Comparison of ENCODE assay signal across 11 cellular contexts in the genomic region with DNA sequence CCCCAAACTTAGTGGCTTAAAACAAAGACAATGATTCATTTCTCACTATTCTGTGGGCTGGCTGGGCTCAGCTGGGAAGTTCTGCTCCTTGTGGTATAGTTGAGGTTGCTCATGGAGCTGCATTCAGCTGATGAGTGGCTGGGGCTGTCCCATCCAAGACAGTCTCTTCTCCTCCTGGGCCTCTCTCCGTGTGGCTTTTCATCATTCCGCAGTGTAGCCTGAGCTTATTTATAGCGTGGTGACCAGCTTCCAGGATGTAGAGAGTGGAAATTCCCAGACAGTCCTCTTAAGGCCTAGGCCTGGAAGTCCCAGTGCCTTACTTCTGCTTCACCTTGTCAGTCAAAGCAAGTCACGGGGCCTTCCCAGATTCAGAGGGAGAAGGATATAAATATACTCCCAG.
A peak's percentile ranks its signal among the peaks of the same experiment; 100 is the strongest.
DNase-seq lines count a peak whose midpoint lies in the region; ATAC-seq and TF ChIP-seq lines count a peak whose summit lies in the region.
"Had no signal": no experiment of that assay in that cellular context is flagged by ENCODE, and none has a peak within 500 bp of the region (broad histone marks: within the 10 kb centered on the region; RNA-seq: fewer than 3 reads in every experiment).

No MANE protein-coding gene starts in this region.

- DNase-seq in heart left ventricle (peak in 4 of 5 donors; percentile 40 to 86 (median 59)), SHP77 (lab: John Stamatoyannopoulos, UW) (no peak)
- DNase-seq: amygdala, pancreas had no signal

- intact Hi-C loops in heart left ventricle (cut with DNase I), result loop anchor here in 1 of 10 donors (2.0 kb wide), 1 partner anchor 27 kb away; no protein-coding TSS in a partner anchor

- H3K4me1 ChIP-seq in ACC112 (ENCODE audit: control insufficient read depth, insufficient read depth, low read length, unreplicated experiment) (peaks cover 10% of the 10 kb centered on the region), heart left ventricle (peaks cover 0 to 16% (median 0%) of the 10 kb centered on the region in 12 donors)
- H3K4me1 ChIP-seq: pancreas had no signal

- no peak for TF ChIP-seq CTCF in heart left ventricle (IDR thresholded peaks at IDR 0.05)

- H3K4me3 ChIP-seq in ACC112 (ENCODE audit: low read depth, low read length), result no peak overlapping the region
- H3K4me3 ChIP-seq in heart left ventricle, result peak overlapping the region in 2 of 12 donors; percentile 10 to 20
- H3K4me3 ChIP-seq: pancreas had no signal

- WGBS in heart left ventricle, 4 donors, result 19 to 28% (median 22%) methylated on average over 4 of the region's 4 CpGs

- peaks cover 0 to 17% (median 0%) of the 10 kb centered on the region in 12 donors for H3K9me3 ChIP-seq in heart left ventricle
- H3K9me3 ChIP-seq: pancreas had no signal

- peaks cover 3% of the 10 kb centered on the region; the same call in 1 of the 2 replicates for H3K36me3 ChIP-seq in ACC112 (ENCODE audit: insufficient read depth, low read length)
- no peaks in the 10 kb centered on the region for H3K36me3 ChIP-seq in heart left ventricle
- H3K36me3 ChIP-seq: pancreas had no signal

- H2AFZ ChIP-seq in ACC112 (ENCODE audit: low read length, unreplicated experiment), result no peak overlapping the region

- peak in 1 of 2 donors; percentile 54 for TF ChIP-seq POLR2A in heart left ventricle (IDR thresholded peaks at IDR 0.05)

- peak overlapping the region; percentile 74 for H3K27ac ChIP-seq in ACC112 (ENCODE audit: low read depth, low read length)
- H3K27ac ChIP-seq in heart left ventricle, result peak overlapping the region in 11 of 12 donors; percentile 41 to 87 (median 64)
- H3K27ac ChIP-seq: pancreas, RWPE1 had no signal

- H3K79me2 ChIP-seq in ACC112 (ENCODE audit: control insufficient read depth, insufficient read depth, low read length, unreplicated experiment), result no peaks in the 10 kb centered on the region

- ATAC-seq in GM18868 (IDR thresholded peaks at IDR 0.05; ENCODE audit: unreplicated experiment) (peak; percentile 89), HG03565 (IDR thresholded peaks at IDR 0.05; ENCODE audit: unreplicated experiment) (peak; percentile 75), heart left ventricle (peak; percentile 99 to 100 (median 100)), HG03045 (IDR thresholded peaks at IDR 0.05; ENCODE audit: unreplicated experiment) (no peak), GM18519 (IDR thresholded peaks at IDR 0.05; ENCODE audit: low FRiP score, unreplicated experiment) (no peak), HG03175 (IDR thresholded peaks at IDR 0.05; ENCODE audit: unreplicated experiment) (no peak)

- H3K27me3 ChIP-seq in ACC112 (ENCODE audit: insufficient read depth, low read length) (no peaks in the 10 kb centered on the region), heart left ventricle (no peaks in the 10 kb centered on the region)
- H3K27me3 ChIP-seq: pancreas had no signal

Comparison
In these comparisons a context has a peak if more than half of its experiments do, and no peak if none do; other contexts are left out.
1. ATAC-seq: peak in GM18868 (single experiment), HG03565 (single experiment) and heart left ventricle (4 of 4); none in HG03045 (single experiment), GM18519 (single experiment) and HG03175 (single experiment).
2. DNase-seq: peak in heart left ventricle (4 of 5); none in SHP77 (0 of 2).